Comparison of ENCODE assay signal across 1 cellular context in genomic region chr17:82566129-82566995, GRCh38.
TF ChIP-seq lines count a peak whose summit lies in the region.

No MANE protein-coding gene starts in this region.

TF ChIP-seq in HepG2, 621 proteins besides CTCF, POLR2A, EP300 and RAD21 (continued from another document and continues in another):
- 0 out of 2 replicates have a peak, but pooled peaks have one; percentile 45 for TF ChIP-seq ARID4A (CRISPR knock-in tag; IDR thresholded peaks at IDR 0.05; ENCODE audit: borderline replicate concordance)
- TF ChIP-seq ZNF768 (CRISPR knock-in tag; IDR thresholded peaks at IDR 0.05), result no peak
- 0 out of 2 replicates have a peak, but pooled peaks have one; percentile 37 for TF ChIP-seq THRA (CRISPR knock-in tag; IDR thresholded peaks at IDR 0.05; ENCODE audit: borderline replicate concordance)
- TF ChIP-seq HDAC6 (IDR thresholded peaks at IDR 0.05; ENCODE audit: low read depth, low read length), result no peak
- no peak for TF ChIP-seq GZF1 (CRISPR knock-in tag; IDR thresholded peaks at IDR 0.05)
- TF ChIP-seq SAP130 (CRISPR knock-in tag; IDR thresholded peaks at IDR 0.05; ENCODE audit: low read depth), result peak; percentile 65
- peak; percentile 76 for TF ChIP-seq FOXP4 (CRISPR knock-in tag; IDR thresholded peaks at IDR 0.05)
- no peak for TF ChIP-seq ZBTB37 (CRISPR knock-in tag; IDR thresholded peaks at IDR 0.05)
- TF ChIP-seq ZNF280B (CRISPR knock-in tag; IDR thresholded peaks at IDR 0.05; ENCODE audit: borderline replicate concordance), result peak; percentile 40; the same call in 1 of the 2 replicates
- no peak for TF ChIP-seq ZNF672 (CRISPR knock-in tag; IDR thresholded peaks at IDR 0.05)
- TF ChIP-seq ATF7 (IDR thresholded peaks at IDR 0.05), result no peak
- no peak for TF ChIP-seq ATF7 (CRISPR knock-in tag; IDR thresholded peaks at IDR 0.05)
- no peak for TF ChIP-seq HOXA7 (CRISPR knock-in tag; IDR thresholded peaks at IDR 0.05)
- no peak for TF ChIP-seq TBL1XR1 (IDR thresholded peaks at IDR 0.05; ENCODE audit: borderline replicate concordance, low read length, partially characterized antibody)
- peak; percentile 42; the same call in 1 of the 2 replicates for TF ChIP-seq HDAC2 (CRISPR knock-in tag; IDR thresholded peaks at IDR 0.05)
- peak; percentile 30 for TF ChIP-seq AGO2 (optimal IDR thresholded peaks at IDR 0.05; ENCODE audit: low read depth, low read length)
- TF ChIP-seq KLF16 (CRISPR knock-in tag; IDR thresholded peaks at IDR 0.05), result peak in 1 of 2 experiments; percentile 49; a peak in 1 of 4 replicates
- no peak for TF ChIP-seq SMC3 (IDR thresholded peaks at IDR 0.05; ENCODE audit: low read length)
- no peak for TF ChIP-seq SMARCE1 (IDR thresholded peaks at IDR 0.05; ENCODE audit: borderline replicate concordance)
- TF ChIP-seq LCORL (IDR thresholded peaks at IDR 0.05), result no peak
- TF ChIP-seq LCORL (CRISPR knock-in tag; IDR thresholded peaks at IDR 0.05), result 0 out of 2 replicates have a peak, but pooled peaks have one; percentile 25
- no peak for TF ChIP-seq MED13 (CRISPR knock-in tag; IDR thresholded peaks at IDR 0.05)
- peak; percentile 23; the same call in 1 of the 2 replicates for TF ChIP-seq MYC (CRISPR knock-in tag; IDR thresholded peaks at IDR 0.05; ENCODE audit: borderline replicate concordance)
- peak; percentile 59 for TF ChIP-seq PAXIP1 (CRISPR knock-in tag; conservative IDR thresholded peaks at IDR 0.05)
- no peak for TF ChIP-seq PHB2 (IDR thresholded peaks at IDR 0.05; ENCODE audit: partially characterized antibody)
- TF ChIP-seq FOXJ3 (CRISPR knock-in tag; IDR thresholded peaks at IDR 0.05; ENCODE audit: borderline replicate concordance), result no peak
- no peak for TF ChIP-seq TBP (CRISPR knock-in tag; IDR thresholded peaks at IDR 0.05)
- TF ChIP-seq ZFY (CRISPR knock-in tag; IDR thresholded peaks at IDR 0.05), result peak; percentile 22; the same call in 1 of the 2 replicates
- TF ChIP-seq WIZ (CRISPR knock-in tag; IDR thresholded peaks at IDR 0.05), result no peak
- TF ChIP-seq SALL2 (CRISPR knock-in tag; IDR thresholded peaks at IDR 0.05), result no peak
- TF ChIP-seq ZNF275 (CRISPR knock-in tag; IDR thresholded peaks at IDR 0.05; ENCODE audit: borderline replicate concordance), result no peak
- peak; percentile 50; the same call in 1 of the 2 replicates for TF ChIP-seq ETV5 (CRISPR knock-in tag; IDR thresholded peaks at IDR 0.05; ENCODE audit: borderline replicate concordance)
- no peak for TF ChIP-seq RAD51 (IDR thresholded peaks at IDR 0.05; ENCODE audit: borderline replicate concordance)
- TF ChIP-seq ELF1 (CRISPR knock-in tag; IDR thresholded peaks at IDR 0.05), result no peak
- no peak for TF ChIP-seq ZNF773 (CRISPR knock-in tag; IDR thresholded peaks at IDR 0.05; ENCODE audit: borderline replicate concordance)
- TF ChIP-seq ZNF749 (CRISPR knock-in tag; IDR thresholded peaks at IDR 0.05; ENCODE audit: borderline replicate concordance), result no peak
- no peak for TF ChIP-seq STAT6 (CRISPR knock-in tag; IDR thresholded peaks at IDR 0.05; ENCODE audit: borderline replicate concordance)
- TF ChIP-seq HHEX (CRISPR knock-in tag; IDR thresholded peaks at IDR 0.05), result no peak
